ENCODE assay signal across 8 cellular contexts in the genomic region with DNA sequence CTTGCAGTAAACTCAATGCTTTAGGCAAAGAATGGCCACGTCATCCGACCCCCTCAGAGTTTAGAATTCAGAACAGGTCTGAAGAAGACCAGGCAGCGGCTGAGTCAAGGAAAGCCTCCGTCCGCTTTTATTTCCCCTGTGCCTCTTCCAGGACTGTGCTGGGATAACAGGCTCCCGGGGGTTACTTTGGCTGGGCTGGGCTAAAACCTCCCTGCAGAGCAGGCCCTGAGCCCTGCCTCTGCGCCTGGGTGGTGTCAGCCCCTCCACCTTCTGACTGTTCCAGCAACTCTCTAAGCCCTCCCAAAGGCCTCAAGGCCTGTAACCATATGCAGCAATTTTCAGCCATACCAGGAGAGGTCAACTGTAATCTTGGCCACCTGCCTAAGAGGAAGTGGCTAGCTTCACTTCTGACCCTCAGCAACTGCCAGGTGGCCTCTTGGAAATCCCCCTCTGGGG.
A peak's percentile ranks its signal among the peaks of the same experiment; 100 is the strongest.
DNase-seq lines count a peak whose midpoint lies in the region; ATAC-seq and TF ChIP-seq lines count a peak whose summit lies in the region.

No MANE protein-coding gene starts in this region.

- BruUV-seq in PC-9 (replicated peaks; lab: Mats Ljungman, UMichigan) = no TSS peak

- no peaks in the 10 kb centered on the region for H3K79me2 ChIP-seq in PC-9 (ENCODE audit: low read depth)

- no peaks in the 10 kb centered on the region for H3F3A ChIP-seq in PC-9 (ENCODE audit: insufficient read depth, low read depth)

- H3K4me1 ChIP-seq in PC-9 (replicated peaks; ENCODE audit: insufficient read depth) = no peaks in the 10 kb centered on the region

- TF ChIP-seq CTCF in GM12875 (IDR thresholded peaks at IDR 0.05; ENCODE audit: borderline replicate concordance, insufficient read depth, low read depth, low read length) (no peak), PC-9 (conservative IDR thresholded peaks at IDR 0.05) (no peak)

- H3K4me3 ChIP-seq in GM12875 (ENCODE audit: low read depth, low read length) = peak overlapping the region; percentile 82
- no peak overlapping the region for H3K4me3 ChIP-seq in PC-9

- DNase-seq in PC-9 (peak; percentile 4 to 50), kidney glomerular epithelial cell (lab: John Stamatoyannopoulos, UW) (peak; percentile 70), NCI-H1436 (lab: John Stamatoyannopoulos, UW) (no peak)
- DNase-seq in NK-92 treated with Interleukin-12 subunit alpha and Interleukin-12 subunit beta, amount 100 ng/mL, for 24 hours (lab: John Stamatoyannopoulos, UW) = no peak
- DNase-seq in activated T-cell treated with anti-CD3 and anti-CD28 coated beads, Interleukin-2, amount 50 U/mL, for 1 hour = no peak
- DNase-seq in stimulated activated CD4-positive, alpha-beta T cell treated with anti-CD3 and anti-CD28 coated beads, Interleukin-4, amount 100 ng/mL, for 24 hours = no peak

- H4K20me1 ChIP-seq in PC-9 (ENCODE audit: insufficient read depth) = no peaks in the 10 kb centered on the region

- POLR2A ChIA-PET in PC-9 (lab: Charles Lee; ENCODE audit: unreplicated experiment) = no interaction called here

- peaks cover 6% of the 10 kb centered on the region; the same call in 1 of the 2 replicates for H3K27me3 ChIP-seq in PC-9 (ENCODE audit: insufficient read depth, low read depth)

- ATAC-seq in HG02610 (IDR thresholded peaks at IDR 0.05; ENCODE audit: unreplicated experiment) = peak; percentile 41

- no peaks in the 10 kb centered on the region for H3K9me2 ChIP-seq in PC-9 (ENCODE audit: insufficient read depth)

- H3K4me2 ChIP-seq in PC-9 = no peak overlapping the region

- no peak overlapping the region for H3K27ac ChIP-seq in PC-9

- intact Hi-C loops in PC-9 (cut with micrococcal nuclease; ENCODE audit: unreplicated experiment) = no loop called here

- H2AFZ ChIP-seq in PC-9 = no peak overlapping the region

- CTCF ChIA-PET in PC-9 (lab: Charles Lee) = no interaction called here

- no peaks in the 10 kb centered on the region for H3K9me3 ChIP-seq in PC-9 (ENCODE audit: insufficient read depth, low read depth)

- H3K36me3 ChIP-seq in PC-9 (ENCODE audit: low read depth) = no peaks in the 10 kb centered on the region

Comparison
In these comparisons a context has a peak if more than half of its experiments do, and no peak if none do; other contexts are left out.
1. DNase-seq: peak in PC-9 (2 of 2) and kidney glomerular epithelial cell (single experiment); none in NK-92 treated with Interleukin-12 subunit alpha and Interleukin-12 subunit beta, amount 100 ng/mL, for 24 hours (single experiment), NCI-H1436 (single experiment), activated T-cell treated with anti-CD3 and anti-CD28 coated beads, Interleukin-2, amount 50 U/mL, for 1 hour (single experiment) and stimulated activated CD4-positive, alpha-beta T cell treated with anti-CD3 and anti-CD28 coated beads, Interleukin-4, amount 100 ng/mL, for 24 hours (single experiment).